In the genomic region with DNA sequence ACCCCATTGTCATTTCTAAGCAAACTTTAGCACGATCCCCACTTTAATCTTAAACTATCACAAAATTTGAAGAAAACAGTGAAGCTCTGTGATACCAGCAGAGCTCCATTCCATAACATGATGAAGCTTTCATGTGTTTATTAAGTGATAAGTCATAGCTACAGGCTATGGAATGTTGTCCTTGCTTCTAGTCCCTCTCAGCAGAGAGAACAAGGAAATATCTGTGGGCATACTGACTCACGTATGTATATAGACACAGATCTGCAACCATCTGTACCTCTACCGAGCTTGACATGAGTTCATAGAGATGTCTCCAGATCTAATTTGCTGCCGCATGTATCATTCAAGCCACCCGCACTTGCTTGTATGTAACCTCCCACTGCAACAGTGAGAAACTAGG, we compare ENCODE assay signal across 23 cellular contexts.
"Had no signal": no experiment of that assay in that cellular context is flagged by ENCODE, and none has a peak within 500 bp of the region (broad histone marks: within the 10 kb centered on the region; RNA-seq: fewer than 3 reads in every experiment).

No MANE protein-coding gene starts in this region.

- ATAC-seq: activated CD8-positive, alpha-beta memory T cell treated with anti-CD3 and anti-CD28 coated beads, Interleukin-2, amount 10 ng/mL, durations not matched to agents 7 days and 5 days; body of pancreas; left cardiac atrium; naive thymus-derived CD8-positive, alpha-beta T cell; pancreas; right lobe of liver; stimulated activated naive CD8-positive, alpha-beta T cell treated with anti-CD3 and anti-CD28 coated beads, Interleukin-15, amount 100 ng/mL, for 72 hours had no signal

- H3K9me3 Mint-ChIP-seq: activated CD4-positive, alpha-beta memory T cell treated with anti-CD3 and anti-CD28 coated beads, Interleukin-2, amount 10 ng/mL, durations not matched to agents 7 days and 5 days; activated naive CD8-positive, alpha-beta T cell treated with anti-CD3 and anti-CD28 coated beads for 36 hours; stimulated activated naive CD8-positive, alpha-beta T cell treated with anti-CD3 and anti-CD28 coated beads, Interleukin-15, amount 100 ng/mL, for 72 hours had no signal

- DNase-seq: activated CD4-positive, alpha-beta memory T cell treated with anti-CD3 and anti-CD28 coated beads, Interleukin-2, amount 10 ng/mL, durations not matched to agents 7 days and 5 days; activated CD4-positive, alpha-beta T cell treated with anti-CD3 and anti-CD28 coated beads for 48 hours; activated CD4-positive, CD25-positive, alpha-beta regulatory T cell; activated CD8-positive, alpha-beta memory T cell treated with anti-CD3 and anti-CD28 coated beads, Interleukin-2, amount 10 ng/mL, durations not matched to agents 7 days and 5 days; activated naive CD4-positive, alpha-beta T cell; activated naive CD8-positive, alpha-beta T cell treated with anti-CD3 and anti-CD28 coated beads for 36 hours; amygdala; body of pancreas; central memory CD4-positive, alpha-beta T cell; left cardiac atrium; mesendoderm; naive thymus-derived CD8-positive, alpha-beta T cell; pancreas; right lobe of liver; stimulated activated CD4-positive, alpha-beta T cell treated with anti-CD3 and anti-CD28 coated beads, Interleukin-4, amount 100 ng/mL, for 1 hour; stimulated activated naive CD8-positive, alpha-beta T cell treated with anti-CD3 and anti-CD28 coated beads, Interleukin-15, amount 100 ng/mL, for 72 hours; T-helper 1 cell; T-helper 9 cell; transverse colon had no signal

- H3K36me3 Mint-ChIP-seq: activated CD8-positive, alpha-beta memory T cell treated with anti-CD3 and anti-CD28 coated beads, Interleukin-2, amount 10 ng/mL, durations not matched to agents 7 days and 5 days; activated naive CD8-positive, alpha-beta T cell treated with anti-CD3 and anti-CD28 coated beads for 36 hours; naive thymus-derived CD8-positive, alpha-beta T cell had no signal

- H3K4me1 Mint-ChIP-seq: activated CD4-positive, alpha-beta memory T cell treated with anti-CD3 and anti-CD28 coated beads, Interleukin-2, amount 10 ng/mL, durations not matched to agents 7 days and 5 days; activated CD8-positive, alpha-beta memory T cell treated with anti-CD3 and anti-CD28 coated beads, Interleukin-2, amount 10 ng/mL, durations not matched to agents 7 days and 5 days; activated naive CD8-positive, alpha-beta T cell treated with anti-CD3 and anti-CD28 coated beads for 36 hours; naive thymus-derived CD8-positive, alpha-beta T cell; stimulated activated naive CD8-positive, alpha-beta T cell treated with anti-CD3 and anti-CD28 coated beads, Interleukin-15, amount 100 ng/mL, for 72 hours had no signal

- H3K4me2 ChIP-seq: smooth muscle cell had no signal

- H3K4me3 ChIP-seq: body of pancreas, coronary artery, esophagus muscularis mucosa, pancreas, right lobe of liver, smooth muscle cell, suprapubic skin, transverse colon had no signal

- H3K27me3 ChIP-seq: body of pancreas, esophagus muscularis mucosa, right lobe of liver, suprapubic skin, transverse colon had no signal

- H3K4me3 Mint-ChIP-seq: activated CD4-positive, alpha-beta memory T cell treated with anti-CD3 and anti-CD28 coated beads, Interleukin-2, amount 10 ng/mL, durations not matched to agents 7 days and 5 days; activated CD8-positive, alpha-beta memory T cell treated with anti-CD3 and anti-CD28 coated beads, Interleukin-2, amount 10 ng/mL, durations not matched to agents 7 days and 5 days; activated naive CD8-positive, alpha-beta T cell treated with anti-CD3 and anti-CD28 coated beads for 36 hours; naive thymus-derived CD8-positive, alpha-beta T cell; stimulated activated naive CD8-positive, alpha-beta T cell treated with anti-CD3 and anti-CD28 coated beads, Interleukin-15, amount 100 ng/mL, for 72 hours had no signal

- H3K36me3 ChIP-seq: esophagus muscularis mucosa, pancreas, right lobe of liver, suprapubic skin, transverse colon had no signal

- H3K9me3 ChIP-seq: body of pancreas, esophagus muscularis mucosa, pancreas, right lobe of liver, suprapubic skin, transverse colon had no signal

- H3K4me1 ChIP-seq: body of pancreas, esophagus muscularis mucosa, pancreas, right lobe of liver, suprapubic skin, transverse colon had no signal

- H3K27ac Mint-ChIP-seq: activated CD4-positive, alpha-beta memory T cell treated with anti-CD3 and anti-CD28 coated beads, Interleukin-2, amount 10 ng/mL, durations not matched to agents 7 days and 5 days; activated CD8-positive, alpha-beta memory T cell treated with anti-CD3 and anti-CD28 coated beads, Interleukin-2, amount 10 ng/mL, durations not matched to agents 7 days and 5 days; activated naive CD8-positive, alpha-beta T cell treated with anti-CD3 and anti-CD28 coated beads for 36 hours; naive thymus-derived CD8-positive, alpha-beta T cell; stimulated activated naive CD8-positive, alpha-beta T cell treated with anti-CD3 and anti-CD28 coated beads, Interleukin-15, amount 100 ng/mL, for 72 hours had no signal

- H3K27ac ChIP-seq: body of pancreas, coronary artery, esophagus muscularis mucosa, pancreas, right lobe of liver, suprapubic skin, transverse colon had no signal
